Comparison of ENCODE assay signal across 22 cellular contexts in the genomic region with DNA sequence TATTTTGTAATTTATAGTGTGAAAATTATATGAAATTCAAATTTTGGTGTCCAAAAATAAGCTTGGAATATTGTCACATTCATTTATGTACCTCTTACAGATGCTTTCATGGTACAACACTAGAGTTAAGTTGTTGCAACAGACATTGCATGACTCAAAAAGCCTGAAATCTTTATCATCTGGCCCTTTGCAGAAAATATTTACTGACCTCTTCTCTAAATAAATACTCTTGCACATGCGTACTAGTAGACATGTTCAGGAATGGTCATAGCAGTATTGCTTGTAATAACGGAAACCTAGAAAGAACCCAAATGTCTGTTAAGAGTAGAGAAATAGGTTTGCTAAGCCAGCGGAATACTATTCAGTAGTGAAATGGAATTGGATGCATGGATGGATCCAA.
"Had no signal": no experiment of that assay in that cellular context is flagged by ENCODE, and none has a peak within 500 bp of the region (broad histone marks: within the 10 kb centered on the region; RNA-seq: fewer than 3 reads in every experiment).

No MANE protein-coding gene starts in this region.

- H3K27me3 Mint-ChIP-seq: activated naive CD4-positive, alpha-beta T cell treated with anti-CD3 and anti-CD28 coated beads, Interleukin-2, amount 10 ng/mL, durations not matched to agents 7 days and 5 days; activated naive CD8-positive, alpha-beta T cell treated with anti-CD3 and anti-CD28 coated beads, Interleukin-2, amount 50 U/mL, for 24 hours had no signal

- ATAC-seq: activated naive CD8-positive, alpha-beta T cell treated with anti-CD3 and anti-CD28 coated beads, Interleukin-2, amount 50 U/mL, for 24 hours; gastroesophageal sphincter; heart left ventricle had no signal

- H3K27me3 ChIP-seq: ascending aorta, gastroesophageal sphincter, heart left ventricle, thyroid gland had no signal

- H3K9me3 ChIP-seq: gastroesophageal sphincter, thyroid gland had no signal

- H3K4me3 Mint-ChIP-seq: activated naive CD4-positive, alpha-beta T cell treated with anti-CD3 and anti-CD28 coated beads, Interleukin-2, amount 10 ng/mL, durations not matched to agents 7 days and 5 days; activated naive CD8-positive, alpha-beta T cell treated with anti-CD3 and anti-CD28 coated beads, Interleukin-2, amount 50 U/mL, for 24 hours; nephron progenitor cell; T-helper 1 cell treated with Interleukin-12 subunit alpha and Interleukin-12 subunit beta and Interleukin-4 antibody, amounts not matched to agents 30 μg/mL and 1 μg/mL, for 36 hours had no signal

- H3K27ac Mint-ChIP-seq: activated naive CD4-positive, alpha-beta T cell treated with anti-CD3 and anti-CD28 coated beads, Interleukin-2, amount 10 ng/mL, durations not matched to agents 7 days and 5 days; activated naive CD8-positive, alpha-beta T cell treated with anti-CD3 and anti-CD28 coated beads, Interleukin-2, amount 50 U/mL, for 24 hours; nephron progenitor cell; T-helper 1 cell treated with Interleukin-12 subunit alpha and Interleukin-12 subunit beta and Interleukin-4 antibody, amounts not matched to agents 30 μg/mL and 1 μg/mL, for 36 hours had no signal

- H3K4me1 ChIP-seq: ascending aorta, gastroesophageal sphincter, heart left ventricle, thyroid gland had no signal

- H3K27ac ChIP-seq: ascending aorta, gastroesophageal sphincter, heart left ventricle, left ventricle myocardium inferior, thyroid gland had no signal

- H3K4me1 Mint-ChIP-seq: activated naive CD4-positive, alpha-beta T cell treated with anti-CD3 and anti-CD28 coated beads, Interleukin-2, amount 10 ng/mL, durations not matched to agents 7 days and 5 days; nephron progenitor cell had no signal

- H3K36me3 ChIP-seq: ascending aorta, heart left ventricle, thyroid gland had no signal

- DNase-seq: activated CD4-positive, alpha-beta T cell treated with anti-CD3 and anti-CD28 coated beads for 1 hour; activated CD8-positive, alpha-beta memory T cell treated with anti-CD3 and anti-CD28 coated beads for 24 hours; activated CD8-positive, alpha-beta memory T cell treated with anti-CD3 and anti-CD28 coated beads, Interleukin-2, amount 50 U/mL, for 48 hours; activated effector memory CD4-positive, alpha-beta T cell treated with Interleukin-2 at 50 U/mL for 16 hours; activated naive CD4-positive, alpha-beta T cell treated with anti-CD3 and anti-CD28 coated beads, Interleukin-2, amount 10 ng/mL, durations not matched to agents 7 days and 5 days; activated naive CD8-positive, alpha-beta T cell treated with anti-CD3 and anti-CD28 coated beads, Interleukin-2, amount 50 U/mL, for 24 hours; activated T-cell treated with anti-CD3 and anti-CD28 coated beads, Interleukin-2, amount 50 U/mL, for 48 hours; effector CD4-positive, alpha-beta T cell; heart left ventricle; kidney glomerular epithelial cell; left ventricle myocardium inferior; mammary epithelial cell; nephron progenitor cell; nucleus accumbens; posterior cingulate gyrus; stimulated activated CD4-positive, alpha-beta T cell treated with anti-CD3 and anti-CD28 coated beads, Interleukin-1b, Interleukin-23, amount 100 ng/mL, for 48 hours; stimulated activated CD8-positive, alpha-beta memory T cell treated with anti-CD3 and anti-CD28 coated beads, Interleukin-4, amount 100 ng/mL, for 48 hours; stimulated activated naive CD4-positive, alpha-beta T cell; thyroid gland had no signal

- H3K4me3 ChIP-seq: ascending aorta, gastroesophageal sphincter, heart left ventricle, left ventricle myocardium inferior, thyroid gland had no signal
